Comparison of ENCODE assay signal across 21 cellular contexts in the genomic region with DNA sequence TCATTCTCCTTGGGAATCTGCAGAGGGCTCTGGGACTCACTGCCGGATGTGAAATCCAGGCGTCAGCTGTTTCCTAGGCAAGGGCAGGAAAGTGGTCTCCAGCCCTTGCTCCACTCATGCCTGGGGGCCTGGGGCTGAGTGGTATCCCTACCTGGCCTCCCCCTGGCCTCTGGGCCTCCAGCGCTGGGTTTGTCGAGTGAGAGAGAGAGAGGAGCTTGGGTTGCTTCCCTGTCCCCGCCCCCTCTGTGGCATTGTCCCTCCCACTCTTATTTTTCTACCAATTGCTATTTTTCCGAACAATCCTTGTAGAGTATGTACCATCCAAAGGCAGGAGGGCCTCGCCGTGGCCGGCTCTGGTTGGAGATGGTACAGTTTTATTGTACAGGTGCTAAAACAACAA. TPM values are rescaled to one million over a fixed set of nuclear protein-coding genes. Genes with fewer than 3 reads are reported as not detected.
DNase-seq lines count a peak whose midpoint lies in the region; ATAC-seq and TF ChIP-seq lines count a peak whose summit lies in the region.
"Had no signal": no experiment of that assay in that cellular context is flagged by ENCODE, and none has a peak within 500 bp of the region (broad histone marks: within the 10 kb centered on the region; RNA-seq: fewer than 3 reads in every experiment).

No MANE protein-coding gene starts in this region.

- H3K18ac ChIP-seq in trophoblast cell (ENCODE audit: low read length), result no peak overlapping the region

- H3K36me3 ChIP-seq in endodermal cell (ENCODE audit: control insufficient read depth, insufficient read depth, low read length) (peaks cover 9% of the 10 kb centered on the region), trophoblast cell (ENCODE audit: control insufficient read depth in 1 of 2, insufficient read depth in 2 of 2, low read length in 2 of 2) (peaks cover 6 to 7% of the 10 kb centered on the region in 2 experiments)

- H3K27ac ChIP-seq in endodermal cell (ENCODE audit: low read depth, low read length) (no peak overlapping the region), trophoblast cell (ENCODE audit: low read depth, low read length) (no peak overlapping the region)
- H3K27ac ChIP-seq: 22Rv1 had no signal

- H2BK5ac ChIP-seq in trophoblast cell (ENCODE audit: low read depth, low read length, poor library complexity), result no peak overlapping the region

- no peak for TF ChIP-seq CTCF in WTC11 (IDR thresholded peaks at IDR 0.05)
- TF ChIP-seq CTCF in endodermal cell (conservative IDR thresholded peaks at IDR 0.05), result no peak

- H3K79me2 ChIP-seq in trophoblast cell (ENCODE audit: control insufficient read depth, insufficient read depth, low read length, poor library complexity), result peaks cover 2% of the 10 kb centered on the region

- H2AFZ ChIP-seq in trophoblast cell (ENCODE audit: insufficient read depth, low read length, poor library complexity), result no peak overlapping the region

- 76% methylated on average over 8 of the region's 9 CpGs; no CpG with 5 or more reads in 1 of the 2 experiments for WGBS in endodermal cell (ENCODE audit: insufficient coverage in 1 of 2, insufficient read length in 1 of 2), 2 experiments
- WGBS in trophoblast cell (ENCODE audit: extremely low coverage, insufficient coverage, insufficient read length), result no CpG with 5 or more reads among the region's 9 CpGs

- DNase-seq in DMS53 (lab: John Stamatoyannopoulos, UW) (peak; percentile 13), DMS53 treated with DMSO at 0.1 percent for 48 hours (lab: John Stamatoyannopoulos, UW; ENCODE audit: unreplicated experiment) (no peak), WTC11 (ENCODE audit: low spot score) (no peak), endodermal cell (peak; percentile 54), trophoblast cell (peak; percentile 65 to 70), dedifferentiated amniotic fluid mesenchymal stem cell (ENCODE audit: extremely low spot score) (no peak)
- no peak for DNase-seq in naive thymus-derived CD8-positive, alpha-beta T cell
- DNase-seq: ACHN; C1 segment of cervical spinal cord; CD8-positive, alpha-beta T cell; DMS79; H9; Karpas-422; MV-4-11; NCI-H1105 treated with DMSO at 0.1 percent for 48 hours; NCI-H2029 treated with DMSO at 0.1 percent for 48 hours; NCI-H446; NCI-H526; Right ventricle myocardium superior had no signal

- H3K27ac Mint-ChIP-seq in WTC11 (no peak overlapping the region), endodermal cell (no peak overlapping the region)
- H3K27ac Mint-ChIP-seq in naive thymus-derived CD8-positive, alpha-beta T cell, result no peak overlapping the region
- H3K27ac Mint-ChIP-seq: CD8-positive, alpha-beta T cell; H9 had no signal

- peaks cover 17% of the 10 kb centered on the region for H3K4me1 Mint-ChIP-seq in WTC11
- no peaks in the 10 kb centered on the region for H3K4me1 Mint-ChIP-seq in endodermal cell
- peaks cover 0 to 9% (median 3%) of the 10 kb centered on the region in 4 donors for H3K4me1 Mint-ChIP-seq in naive thymus-derived CD8-positive, alpha-beta T cell

- H3K4me3 ChIP-seq in endodermal cell (ENCODE audit: low read length) (no peak overlapping the region), trophoblast cell (ENCODE audit: low read depth, low read length) (no peak overlapping the region)

- H3K14ac ChIP-seq in trophoblast cell (ENCODE audit: low read length), result no peak overlapping the region

- H3K9me3 Mint-ChIP-seq in WTC11, result no peaks in the 10 kb centered on the region
- peaks cover 33% of the 10 kb centered on the region for H3K9me3 Mint-ChIP-seq in endodermal cell
- H3K9me3 Mint-ChIP-seq in naive thymus-derived CD8-positive, alpha-beta T cell, result no peaks in the 10 kb centered on the region
- H3K9me3 Mint-ChIP-seq: CD8-positive, alpha-beta T cell had no signal

- no peaks in the 10 kb centered on the region for H3K4me1 ChIP-seq in endodermal cell (ENCODE audit: control insufficient read depth, insufficient read depth, low read length)
- peaks cover 27 to 32% of the 10 kb centered on the region in 2 experiments for H3K4me1 ChIP-seq in trophoblast cell (ENCODE audit: control insufficient read depth in 1 of 2, insufficient read depth in 2 of 2, low read length in 2 of 2)

- H3K9me3 ChIP-seq in endodermal cell (ENCODE audit: control insufficient read depth, low read length) (no peaks in the 10 kb centered on the region), trophoblast cell (ENCODE audit: insufficient read depth, low read depth, low read length) (no peaks in the 10 kb centered on the region)

- no peak overlapping the region for H2AK5ac ChIP-seq in trophoblast cell (ENCODE audit: low read length)

- H2BK120ac ChIP-seq in trophoblast cell (ENCODE audit: insufficient read depth, low read length, poor library complexity), result no peak overlapping the region

- no peak overlapping the region for H3K4me3 Mint-ChIP-seq in WTC11
- H3K4me3 Mint-ChIP-seq in endodermal cell, result no peak overlapping the region
- no peak overlapping the region for H3K4me3 Mint-ChIP-seq in naive thymus-derived CD8-positive, alpha-beta T cell
- H3K4me3 Mint-ChIP-seq: CD8-positive, alpha-beta T cell; H9 had no signal

- CTCF ChIA-PET in WTC11 (lab: Charles Lee), result interaction anchor here (0.7 to 1.3 kb wide), 2 partner anchors 29 to 32 kb away, joined by 3 read pairs; no protein-coding TSS in a partner anchor

- H3K4ac ChIP-seq in trophoblast cell (ENCODE audit: low read depth, low read length), result peak overlapping the region; percentile 19

- H3K36me3 Mint-ChIP-seq in WTC11 (0 out of 2 replicates have a peak, but pooled peaks cover under 1% of the 10 kb centered on the region), endodermal cell (ENCODE audit: low read depth) (peaks cover 24% of the 10 kb centered on the region)
- H3K36me3 Mint-ChIP-seq in naive thymus-derived CD8-positive, alpha-beta T cell, result peaks cover 0 to 19% (median 0%) of the 10 kb centered on the region in 3 donors

- H3K27me3 ChIP-seq in endodermal cell (ENCODE audit: control insufficient read depth, insufficient read depth, low read length, poor library complexity, severe bottlenecking) (peaks cover 10% of the 10 kb centered on the region), trophoblast cell (ENCODE audit: insufficient read depth, low read length) (no peaks in the 10 kb centered on the region)

- H3K23ac ChIP-seq in trophoblast cell (ENCODE audit: low read length), result no peak overlapping the region

- ATAC-seq in WTC11 (0 out of 2 replicates have a peak, but pooled peaks have one; percentile 9), GM21367 (IDR thresholded peaks at IDR 0.05; ENCODE audit: unreplicated experiment) (no peak)
- ATAC-seq in naive thymus-derived CD8-positive, alpha-beta T cell, result no peak
- ATAC-seq: CD8-positive, alpha-beta T cell had no signal

- H3K9ac ChIP-seq in endodermal cell (ENCODE audit: extremely low read depth, low read length, poor library complexity, severe bottlenecking) (no peak overlapping the region), trophoblast cell (ENCODE audit: low read length) (no peak overlapping the region)

- H3K4me2 ChIP-seq in trophoblast cell (ENCODE audit: low read length), result no peak overlapping the region

- H3K27me3 Mint-ChIP-seq in WTC11 (ENCODE audit: low read depth) (peaks cover 33% of the 10 kb centered on the region), endodermal cell (ENCODE audit: insufficient read depth) (peaks cover 37% of the 10 kb centered on the region)
- H3K27me3 Mint-ChIP-seq in naive thymus-derived CD8-positive, alpha-beta T cell, result no peaks in the 10 kb centered on the region

- H4K12ac ChIP-seq in trophoblast cell (ENCODE audit: low read depth, low read length), result no peak overlapping the region

- peaks cover 17% of the 10 kb centered on the region for H3K79me1 ChIP-seq in trophoblast cell (ENCODE audit: low read length)

- H4K8ac ChIP-seq in trophoblast cell (ENCODE audit: low read depth, low read length), result peak overlapping the region; percentile 1

- peak overlapping the region; percentile 13 for H2BK12ac ChIP-seq in trophoblast cell (ENCODE audit: low read length)

- H4K91ac ChIP-seq in trophoblast cell (ENCODE audit: low read depth, low read length), result peak overlapping the region; percentile 66

- POLR2A ChIA-PET in WTC11 (lab: Charles Lee), result no interaction called here
- POLR2A ChIA-PET in naive thymus-derived CD8-positive, alpha-beta T cell (lab: Charles Lee), result no interaction called here

TF ChIP-seq in WTC11, 78 proteins besides CTCF, POLR2A, EP300 and RAD21 (continues in another document):
- TF ChIP-seq ATF1 (CRISPR knock-in tag; IDR thresholded peaks at IDR 0.05) (no peak), ZNF423 (CRISPR knock-in tag; IDR thresholded peaks at IDR 0.05) (no peak), MYBL2 (CRISPR knock-in tag; IDR thresholded peaks at IDR 0.05) (no peak), ERG (CRISPR knock-in tag; IDR thresholded peaks at IDR 0.05) (no peak)
- TF ChIP-seq, protein P1, sequence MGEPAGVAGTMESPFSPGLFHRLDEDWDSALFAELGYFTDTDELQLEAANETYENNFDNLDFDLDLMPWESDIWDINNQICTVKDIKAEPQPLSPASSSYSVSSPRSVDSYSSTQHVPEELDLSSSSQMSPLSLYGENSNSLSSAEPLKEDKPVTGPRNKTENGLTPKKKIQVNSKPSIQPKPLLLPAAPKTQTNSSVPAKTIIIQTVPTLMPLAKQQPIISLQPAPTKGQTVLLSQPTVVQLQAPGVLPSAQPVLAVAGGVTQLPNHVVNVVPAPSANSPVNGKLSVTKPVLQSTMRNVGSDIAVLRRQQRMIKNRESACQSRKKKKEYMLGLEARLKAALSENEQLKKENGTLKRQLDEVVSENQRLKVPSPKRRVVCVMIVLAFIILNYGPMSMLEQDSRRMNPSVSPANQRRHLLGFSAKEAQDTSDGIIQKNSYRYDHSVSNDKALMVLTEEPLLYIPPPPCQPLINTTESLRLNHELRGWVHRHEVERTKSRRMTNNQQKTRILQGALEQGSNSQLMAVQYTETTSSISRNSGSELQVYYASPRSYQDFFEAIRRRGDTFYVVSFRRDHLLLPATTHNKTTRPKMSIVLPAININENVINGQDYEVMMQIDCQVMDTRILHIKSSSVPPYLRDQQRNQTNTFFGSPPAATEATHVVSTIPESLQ (CRISPR knock-in tag; IDR thresholded peaks at IDR 0.05), result no peak

RNA-seq across cellular contexts. Expression of gene ELF4, which starts 53.1 kb away (rescaled TPM):
- total RNA-seq in WTC11 (2021), result 1.7 to 1.9 TPM (median 1.9 TPM) in 3 replicates
- 1 to 10 TPM; 2.8 to 3.8 TPM for total RNA-seq in endodermal cell
- 1.9 TPM for polyA plus RNA-seq in endodermal cell (2013, experiment 1 of 2)
- polyA plus RNA-seq in endodermal cell (2013, experiment 2 of 2), result 1.9 TPM
- 26.2 and 27.5 TPM in 2 replicates for polyA plus RNA-seq in trophoblast cell (2013)
- total RNA-seq in naive thymus-derived CD8-positive, alpha-beta T cell, result 10 to 100 TPM; 17.9 to 18.2 TPM
- polyA plus RNA-seq in naive thymus-derived CD8-positive, alpha-beta T cell, result 10 to 100 TPM in 1 of 3 donors, 1 to 10 TPM in 2; 7.7 to 10.9 (median 9.2) TPM

Comparison
In these comparisons a context has a peak if more than half of its experiments do, and no peak if none do; other contexts are left out.
1. DNase-seq: peak in DMS53 (single experiment), endodermal cell (single experiment) and trophoblast cell (2 of 2); none in DMS53 treated with DMSO at 0.1 percent for 48 hours (single experiment), WTC11 (single experiment), naive thymus-derived CD8-positive, alpha-beta T cell (0 of 10) and dedifferentiated amniotic fluid mesenchymal stem cell (single experiment).